1 cellular context compared by ENCODE assay signal in the genomic region with DNA sequence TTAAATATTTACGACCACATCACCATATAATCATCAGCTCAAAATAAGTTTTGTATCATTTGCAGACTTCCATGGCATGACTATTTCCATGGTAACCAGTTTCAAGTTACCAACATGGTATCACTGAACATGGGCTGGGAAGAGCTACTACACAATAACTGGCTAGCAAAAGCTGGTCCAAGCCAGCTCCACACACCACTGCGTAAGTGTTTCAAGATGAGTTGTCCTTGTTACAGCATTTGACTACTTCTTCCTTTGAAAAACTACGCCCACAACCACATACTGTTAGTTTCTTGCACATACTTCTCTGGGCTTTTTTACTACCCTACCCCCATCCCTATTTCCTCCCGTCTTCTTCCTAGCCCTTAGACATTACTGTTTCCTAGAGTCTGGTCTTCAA.
TF ChIP-seq lines count a peak whose summit lies in the region.

No MANE protein-coding gene starts in this region.

TF ChIP-seq in GM12878, 131 proteins besides CTCF, POLR2A, EP300 and RAD21 (continued from another document):
- TF ChIP-seq, protein P1, sequence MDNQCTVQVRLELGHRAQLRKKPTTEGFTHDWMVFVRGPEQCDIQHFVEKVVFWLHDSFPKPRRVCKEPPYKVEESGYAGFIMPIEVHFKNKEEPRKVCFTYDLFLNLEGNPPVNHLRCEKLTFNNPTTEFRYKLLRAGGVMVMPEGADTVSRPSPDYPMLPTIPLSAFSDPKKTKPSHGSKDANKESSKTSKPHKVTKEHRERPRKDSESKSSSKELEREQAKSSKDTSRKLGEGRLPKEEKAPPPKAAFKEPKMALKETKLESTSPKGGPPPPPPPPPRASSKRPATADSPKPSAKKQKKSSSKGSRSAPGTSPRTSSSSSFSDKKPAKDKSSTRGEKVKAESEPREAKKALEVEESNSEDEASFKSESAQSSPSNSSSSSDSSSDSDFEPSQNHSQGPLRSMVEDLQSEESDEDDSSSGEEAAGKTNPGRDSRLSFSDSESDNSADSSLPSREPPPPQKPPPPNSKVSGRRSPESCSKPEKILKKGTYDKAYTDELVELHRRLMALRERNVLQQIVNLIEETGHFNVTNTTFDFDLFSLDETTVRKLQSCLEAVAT (IDR thresholded peaks at IDR 0.05): peak; percentile 97
- peak; percentile 56 for TF ChIP-seq POLR2AphosphoS5 (IDR thresholded peaks at IDR 0.05; ENCODE audit: low read length)
- TF ChIP-seq CBX5 (IDR thresholded peaks at IDR 0.05; ENCODE audit: low read depth): 0 out of 2 replicates have a peak, but pooled peaks have one; percentile 65
- TF ChIP-seq PAX5 (IDR thresholded peaks at IDR 0.05; ENCODE audit: borderline replicate concordance, low read depth, low read length): peak; percentile 81
- TF ChIP-seq FOXK2 (IDR thresholded peaks at IDR 0.05): no peak
- TF ChIP-seq RELA (IDR thresholded peaks at IDR 0.05; ENCODE audit: borderline replicate concordance, partially characterized antibody): no peak
- TF ChIP-seq MTA3 (IDR thresholded peaks at IDR 0.05; ENCODE audit: borderline replicate concordance, low read length): peak; percentile 71
- no peak for TF ChIP-seq BHLHE40 (IDR thresholded peaks at IDR 0.05; ENCODE audit: borderline replicate concordance in 1 of 2, low read depth in 2 of 2, low read length in 1 of 2)
- no peak for TF ChIP-seq RAD51 (IDR thresholded peaks at IDR 0.05)
- peak; percentile 43; the same call in 1 of the 2 replicates for TF ChIP-seq TCF7 (IDR thresholded peaks at IDR 0.05; ENCODE audit: borderline replicate concordance)
- TF ChIP-seq, protein P2, sequence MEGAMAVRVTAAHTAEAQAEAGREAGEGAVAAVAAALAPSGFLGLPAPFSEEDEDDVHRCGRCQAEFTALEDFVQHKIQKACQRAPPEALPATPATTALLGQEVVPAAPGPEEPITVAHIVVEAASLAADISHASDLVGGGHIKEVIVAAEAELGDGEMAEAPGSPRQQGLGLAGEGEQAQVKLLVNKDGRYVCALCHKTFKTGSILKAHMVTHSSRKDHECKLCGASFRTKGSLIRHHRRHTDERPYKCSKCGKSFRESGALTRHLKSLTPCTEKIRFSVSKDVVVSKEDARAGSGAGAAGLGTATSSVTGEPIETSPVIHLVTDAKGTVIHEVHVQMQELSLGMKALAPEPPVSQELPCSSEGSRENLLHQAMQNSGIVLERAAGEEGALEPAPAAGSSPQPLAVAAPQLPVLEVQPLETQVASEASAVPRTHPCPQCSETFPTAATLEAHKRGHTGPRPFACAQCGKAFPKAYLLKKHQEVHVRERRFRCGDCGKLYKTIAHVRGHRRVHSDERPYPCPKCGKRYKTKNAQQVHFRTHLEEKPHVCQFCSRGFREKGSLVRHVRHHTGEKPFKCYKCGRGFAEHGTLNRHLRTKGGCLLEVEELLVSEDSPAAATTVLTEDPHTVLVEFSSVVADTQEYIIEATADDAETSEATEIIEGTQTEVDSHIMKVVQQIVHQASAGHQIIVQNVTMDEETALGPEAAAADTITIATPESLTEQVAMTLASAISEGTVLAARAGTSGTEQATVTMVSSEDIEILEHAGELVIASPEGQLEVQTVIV (IDR thresholded peaks at IDR 0.05; ENCODE audit: borderline replicate concordance, partially characterized antibody): no peak
